Comparison of ENCODE assay signal across 2 cellular contexts in the genomic region with DNA sequence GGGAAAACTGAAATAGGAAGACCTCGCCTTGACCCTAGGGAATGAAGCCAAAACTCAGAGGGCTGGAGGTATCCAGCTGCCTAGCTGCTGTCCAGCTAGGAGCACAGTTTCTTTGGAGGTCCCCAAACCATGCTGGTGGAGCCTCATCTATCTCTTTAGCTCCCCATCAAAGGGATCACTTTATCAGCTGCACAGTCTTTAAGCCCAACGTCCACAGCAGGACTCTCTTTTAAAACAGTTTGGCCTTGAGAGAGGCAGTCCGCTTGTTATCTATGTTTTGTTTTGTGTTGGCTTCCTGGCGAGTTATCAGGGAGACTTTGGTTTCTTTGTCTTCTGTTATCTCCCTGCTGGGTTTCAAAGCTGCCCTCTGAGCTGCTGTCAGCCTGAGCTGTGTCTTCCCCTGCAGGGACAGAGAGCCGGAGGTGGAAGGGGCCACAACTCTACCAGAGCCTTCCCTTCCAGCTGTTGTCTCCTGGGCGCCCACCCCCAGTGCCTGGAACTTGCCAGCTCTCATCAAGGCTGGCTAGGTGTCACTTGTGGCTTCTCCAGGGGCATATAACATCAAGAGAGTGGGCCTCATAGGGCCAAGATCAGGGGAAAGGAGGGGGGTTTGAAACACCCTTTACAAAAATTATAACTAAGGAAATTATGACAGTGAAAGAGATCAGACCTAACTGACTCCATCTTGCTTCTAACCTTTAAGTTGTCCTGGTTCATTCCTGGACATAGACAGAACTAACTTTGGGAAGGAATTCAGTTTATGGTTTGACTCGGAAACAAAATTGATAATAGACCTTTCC.
TF ChIP-seq lines count a peak whose summit lies in the region.

No MANE protein-coding gene starts in this region.

TF ChIP-seq in HEK293, 187 proteins besides CTCF, POLR2A, EP300 and RAD21:
- no peak for TF ChIP-seq ZNF433 (tag by site-specific recombination; IDR thresholded peaks at IDR 0.05; ENCODE audit: low read depth)
- peak; percentile 93 for TF ChIP-seq ZIC2 (tag by site-specific recombination; IDR thresholded peaks at IDR 0.05)
- no peak for TF ChIP-seq ZNF558 (tag by site-specific recombination; IDR thresholded peaks at IDR 0.05)

TF ChIP-seq in endothelial cell of umbilical vein, 7 proteins besides CTCF, POLR2A, EP300 and RAD21:
- no peak for TF ChIP-seq GATA2 (IDR thresholded peaks at IDR 0.05; ENCODE audit: insufficient read depth, insufficient read length, low read depth, low read length)
- no peak for TF ChIP-seq POLR2AphosphoS5 (IDR thresholded peaks at IDR 0.05; ENCODE audit: insufficient read depth, low read depth, low read length)
- TF ChIP-seq MYC (IDR thresholded peaks at IDR 0.05; ENCODE audit: low read depth, low read length) = no peak
- TF ChIP-seq, protein P1, sequence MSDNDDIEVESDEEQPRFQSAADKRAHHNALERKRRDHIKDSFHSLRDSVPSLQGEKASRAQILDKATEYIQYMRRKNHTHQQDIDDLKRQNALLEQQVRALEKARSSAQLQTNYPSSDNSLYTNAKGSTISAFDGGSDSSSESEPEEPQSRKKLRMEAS (IDR thresholded peaks at IDR 0.05; ENCODE audit: insufficient read depth, insufficient read length) = no peak
- TF ChIP-seq EZH2 (IDR thresholded peaks at IDR 0.05; ENCODE audit: borderline replicate concordance, low read depth, low read length, severe bottlenecking) = no peak
- TF ChIP-seq JUN (IDR thresholded peaks at IDR 0.05; ENCODE audit: borderline replicate concordance, insufficient read depth, insufficient read length, low read depth) = no peak
TF ChIP-seq in endothelial cell of umbilical vein: peak in this region for 0.
